ENCODE assay signal across 17 cellular contexts in genomic region chr11:15801616-15802015, GRCh38.
DNase-seq lines count a peak whose midpoint lies in the region; ATAC-seq and TF ChIP-seq lines count a peak whose summit lies in the region.
"Had no signal": no experiment of that assay in that cellular context is flagged by ENCODE, and none has a peak within 500 bp of the region (broad histone marks: within the 10 kb centered on the region; RNA-seq: fewer than 3 reads in every experiment).

No MANE protein-coding gene starts in this region.

- H3K4me2 ChIP-seq in BLaER1 treated with 17β-estradiol and CSF1 and Interleukin-3, amounts not matched to agents 10 nM and 100 nM: peak overlapping the region in 5 of 11 experiments; percentile 68 to 92 (median 80); a peak in 10 of 22 replicates

- no peaks in the 10 kb centered on the region for H4K20me1 ChIP-seq in BLaER1 treated with 17β-estradiol and CSF1 and Interleukin-3, amounts not matched to agents 10 nM and 100 nM

- H3K4me3 ChIP-seq in BLaER1 treated with 17β-estradiol and CSF1 and Interleukin-3, amounts not matched to agents 10 nM and 100 nM: no peak overlapping the region
- H3K4me3 ChIP-seq in adipocyte (ENCODE audit: low read length) (no peak overlapping the region), left lung (no peak overlapping the region), suprapubic skin (no peak overlapping the region)

- peak; percentile 35 for ATAC-seq in sciatic nerve
- ATAC-seq in left lung: no peak
- ATAC-seq in GM21526 (IDR thresholded peaks at IDR 0.05; ENCODE audit: low FRiP score, unreplicated experiment): no peak

- intact Hi-C loops in dendritic cell treated with granulocyte-macrophage colony-stimulating factor and Interleukin-4, amounts not matched to agents 40 ng/mL and 50 ng/mL, for 4 days (cut with micrococcal nuclease): loop anchor here (5.0 kb wide), 1 partner anchor 34 kb away; no protein-coding TSS in a partner anchor
- intact Hi-C loops in sciatic nerve (cut with DNase I) (no loop called here), left lung (cut with DNase I) (no loop called here)

- H3K4me3 Mint-ChIP-seq in dendritic cell treated with granulocyte-macrophage colony-stimulating factor and Interleukin-4, amounts not matched to agents 40 ng/mL and 50 ng/mL, for 4 days: no peak overlapping the region
- H3K4me3 Mint-ChIP-seq: CD4-positive, alpha-beta T cell had no signal

- H3K36me3 ChIP-seq in BLaER1 treated with 17β-estradiol and CSF1 and Interleukin-3, amounts not matched to agents 10 nM and 100 nM: no peaks in the 10 kb centered on the region
- H3K36me3 ChIP-seq in adipocyte (ENCODE audit: control insufficient read depth, insufficient read depth, low read length, severe bottlenecking): no peaks in the 10 kb centered on the region
- H3K36me3 ChIP-seq in left lung: no peaks in the 10 kb centered on the region
- no peaks in the 10 kb centered on the region for H3K36me3 ChIP-seq in suprapubic skin

- DNase-seq in adipocyte (ENCODE audit: low read depth) (peak; percentile 50), sciatic nerve (ENCODE audit: low spot score) (no peak), left lung (no peak), HCEC 1CT (no peak), suprapubic skin (ENCODE audit: low spot score in 2 of 2) (no peak)
- DNase-seq: AML-193; CD4-positive, alpha-beta T cell; H7; NCI-H1417 treated with DMSO at 0.1 percent for 48 hours; NCI-H2029; NCI-H2171; NCI-H446 treated with DMSO at 0.1 percent for 48 hours; NK-92 treated with Interleukin-12 subunit alpha and Interleukin-12 subunit beta, amount 100 ng/mL, for 24 hours; SHP77 treated with DMSO at 0.1 percent for 48 hours had no signal

- TF ChIP-seq EP300 in suprapubic skin (IDR thresholded peaks at IDR 0.05): no peak

- WGBS in suprapubic skin: 56% methylated on average over 5 of the region's 5 CpGs

- peaks cover 40% of the 10 kb centered on the region for H3K4me1 Mint-ChIP-seq in dendritic cell treated with granulocyte-macrophage colony-stimulating factor and Interleukin-4, amounts not matched to agents 40 ng/mL and 50 ng/mL, for 4 days (ENCODE audit: low read depth)

- H3K9me3 ChIP-seq in BLaER1 treated with 17β-estradiol and CSF1 and Interleukin-3, amounts not matched to agents 10 nM and 100 nM (replicated peaks in 1 of 11): no peaks in the 10 kb centered on the region
- H3K9me3 ChIP-seq in adipocyte (ENCODE audit: control insufficient read depth, low read length) (no peaks in the 10 kb centered on the region), left lung (no peaks in the 10 kb centered on the region), suprapubic skin (no peaks in the 10 kb centered on the region)

- no peak for TF ChIP-seq POLR2A in suprapubic skin (IDR thresholded peaks at IDR 0.05)

- H3K27me3 Mint-ChIP-seq in dendritic cell treated with granulocyte-macrophage colony-stimulating factor and Interleukin-4, amounts not matched to agents 40 ng/mL and 50 ng/mL, for 4 days: no peaks in the 10 kb centered on the region
- H3K27me3 Mint-ChIP-seq: CD4-positive, alpha-beta T cell had no signal

- no peaks in the 10 kb centered on the region for H3K36me3 Mint-ChIP-seq in dendritic cell treated with granulocyte-macrophage colony-stimulating factor and Interleukin-4, amounts not matched to agents 40 ng/mL and 50 ng/mL, for 4 days (ENCODE audit: low read depth)

- H3K27ac ChIP-seq in BLaER1 treated with 17β-estradiol and CSF1 and Interleukin-3, amounts not matched to agents 10 nM and 100 nM: peak overlapping the region in 7 of 11 experiments; percentile 82 to 94 (median 90); a peak in 12 of 22 replicates
- H3K27ac ChIP-seq in left lung: no peak overlapping the region
- no peak overlapping the region for H3K27ac ChIP-seq in suprapubic skin

- H3K9ac ChIP-seq in BLaER1 treated with 17β-estradiol and CSF1 and Interleukin-3, amounts not matched to agents 10 nM and 100 nM: peak overlapping the region in 1 of 11 experiments; percentile 82; a peak in 1 of 22 replicates
- H3K9ac ChIP-seq in adipocyte (ENCODE audit: low read length): no peak overlapping the region

- TF ChIP-seq CTCF in left lung (IDR thresholded peaks at IDR 0.05) (no peak), suprapubic skin (IDR thresholded peaks at IDR 0.05) (no peak)

- H3K27ac Mint-ChIP-seq in dendritic cell treated with granulocyte-macrophage colony-stimulating factor and Interleukin-4, amounts not matched to agents 40 ng/mL and 50 ng/mL, for 4 days: peak overlapping the region; percentile 96
- H3K27ac Mint-ChIP-seq: CD4-positive, alpha-beta T cell had no signal

- peaks cover 0 to 35% (median 21%) of the 10 kb centered on the region in 10 experiments; a peak in 14 of 20 replicates for H3K4me1 ChIP-seq in BLaER1 treated with 17β-estradiol and CSF1 and Interleukin-3, amounts not matched to agents 10 nM and 100 nM
- H3K4me1 ChIP-seq in adipocyte (ENCODE audit: control insufficient read depth, insufficient read depth, low read length) (peaks cover 7% of the 10 kb centered on the region), left lung (peaks cover 0 to 10% of the 10 kb centered on the region in 2 donors), suprapubic skin (peaks cover 4% of the 10 kb centered on the region)

- no peaks in the 10 kb centered on the region for H3K27me3 ChIP-seq in BLaER1 treated with 17β-estradiol and CSF1 and Interleukin-3, amounts not matched to agents 10 nM and 100 nM
- H3K27me3 ChIP-seq in adipocyte (replicated peaks; ENCODE audit: control insufficient read depth, insufficient read depth, low read length) (no peaks in the 10 kb centered on the region), left lung (no peaks in the 10 kb centered on the region), suprapubic skin (no peaks in the 10 kb centered on the region)

- H3K9me3 Mint-ChIP-seq in dendritic cell treated with granulocyte-macrophage colony-stimulating factor and Interleukin-4, amounts not matched to agents 40 ng/mL and 50 ng/mL, for 4 days: no peaks in the 10 kb centered on the region
- H3K9me3 Mint-ChIP-seq: CD4-positive, alpha-beta T cell had no signal

Comparison
In these comparisons a context has a peak if more than half of its experiments do, and no peak if none do; other contexts are left out.
1. H3K27ac ChIP-seq: peak in BLaER1 treated with 17β-estradiol and CSF1 and Interleukin-3, amounts not matched to agents 10 nM and 100 nM (7 of 11); none in left lung (0 of 2) and suprapubic skin (single experiment).